1 cellular context compared by ENCODE assay signal in the genomic region with DNA sequence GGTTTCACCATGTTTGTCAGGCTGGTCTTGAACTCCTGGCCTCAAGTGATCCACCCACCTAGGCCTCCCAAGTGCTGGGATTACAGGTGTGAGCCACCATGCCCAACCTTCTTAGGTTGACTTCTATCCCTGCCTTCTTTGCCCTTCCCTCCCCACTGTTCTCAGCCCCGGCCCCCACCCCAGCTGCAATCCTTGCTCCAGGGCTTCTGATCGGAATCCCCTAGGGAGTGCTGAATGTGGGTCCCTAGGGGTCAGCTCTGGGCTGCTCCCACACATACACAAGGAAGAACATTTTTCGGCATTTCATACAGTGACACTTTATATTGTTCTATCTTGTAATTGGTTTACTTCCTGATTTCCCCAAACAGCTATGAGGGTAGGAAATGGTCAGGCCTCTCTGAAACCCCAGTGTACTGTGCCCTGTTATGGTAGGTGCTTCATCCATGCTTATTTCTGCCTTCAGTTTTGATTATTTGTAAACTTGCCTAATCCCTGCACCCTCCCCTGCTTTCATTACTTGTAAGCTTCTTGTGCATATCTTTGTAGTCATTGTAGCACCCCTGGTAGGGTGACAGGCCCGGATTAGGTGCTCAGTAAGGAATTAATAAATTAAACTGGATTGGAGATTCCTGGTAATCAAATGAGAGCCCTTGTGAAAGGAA.
TF ChIP-seq lines count a peak whose summit lies in the region.

No MANE protein-coding gene starts in this region.

TF ChIP-seq in GM12878, 131 proteins besides CTCF, POLR2A, EP300 and RAD21:
- TF ChIP-seq, protein P1, sequence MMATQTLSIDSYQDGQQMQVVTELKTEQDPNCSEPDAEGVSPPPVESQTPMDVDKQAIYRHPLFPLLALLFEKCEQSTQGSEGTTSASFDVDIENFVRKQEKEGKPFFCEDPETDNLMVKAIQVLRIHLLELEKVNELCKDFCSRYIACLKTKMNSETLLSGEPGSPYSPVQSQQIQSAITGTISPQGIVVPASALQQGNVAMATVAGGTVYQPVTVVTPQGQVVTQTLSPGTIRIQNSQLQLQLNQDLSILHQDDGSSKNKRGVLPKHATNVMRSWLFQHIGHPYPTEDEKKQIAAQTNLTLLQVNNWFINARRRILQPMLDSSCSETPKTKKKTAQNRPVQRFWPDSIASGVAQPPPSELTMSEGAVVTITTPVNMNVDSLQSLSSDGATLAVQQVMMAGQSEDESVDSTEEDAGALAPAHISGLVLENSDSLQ (IDR thresholded peaks at IDR 0.05) = no peak
- TF ChIP-seq, protein P2, sequence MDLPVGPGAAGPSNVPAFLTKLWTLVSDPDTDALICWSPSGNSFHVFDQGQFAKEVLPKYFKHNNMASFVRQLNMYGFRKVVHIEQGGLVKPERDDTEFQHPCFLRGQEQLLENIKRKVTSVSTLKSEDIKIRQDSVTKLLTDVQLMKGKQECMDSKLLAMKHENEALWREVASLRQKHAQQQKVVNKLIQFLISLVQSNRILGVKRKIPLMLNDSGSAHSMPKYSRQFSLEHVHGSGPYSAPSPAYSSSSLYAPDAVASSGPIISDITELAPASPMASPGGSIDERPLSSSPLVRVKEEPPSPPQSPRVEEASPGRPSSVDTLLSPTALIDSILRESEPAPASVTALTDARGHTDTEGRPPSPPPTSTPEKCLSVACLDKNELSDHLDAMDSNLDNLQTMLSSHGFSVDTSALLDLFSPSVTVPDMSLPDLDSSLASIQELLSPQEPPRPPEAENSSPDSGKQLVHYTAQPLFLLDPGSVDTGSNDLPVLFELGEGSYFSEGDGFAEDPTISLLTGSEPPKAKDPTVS (IDR thresholded peaks at IDR 0.05; ENCODE audit: low read depth, low read length) = no peak
- TF ChIP-seq, protein P3, sequence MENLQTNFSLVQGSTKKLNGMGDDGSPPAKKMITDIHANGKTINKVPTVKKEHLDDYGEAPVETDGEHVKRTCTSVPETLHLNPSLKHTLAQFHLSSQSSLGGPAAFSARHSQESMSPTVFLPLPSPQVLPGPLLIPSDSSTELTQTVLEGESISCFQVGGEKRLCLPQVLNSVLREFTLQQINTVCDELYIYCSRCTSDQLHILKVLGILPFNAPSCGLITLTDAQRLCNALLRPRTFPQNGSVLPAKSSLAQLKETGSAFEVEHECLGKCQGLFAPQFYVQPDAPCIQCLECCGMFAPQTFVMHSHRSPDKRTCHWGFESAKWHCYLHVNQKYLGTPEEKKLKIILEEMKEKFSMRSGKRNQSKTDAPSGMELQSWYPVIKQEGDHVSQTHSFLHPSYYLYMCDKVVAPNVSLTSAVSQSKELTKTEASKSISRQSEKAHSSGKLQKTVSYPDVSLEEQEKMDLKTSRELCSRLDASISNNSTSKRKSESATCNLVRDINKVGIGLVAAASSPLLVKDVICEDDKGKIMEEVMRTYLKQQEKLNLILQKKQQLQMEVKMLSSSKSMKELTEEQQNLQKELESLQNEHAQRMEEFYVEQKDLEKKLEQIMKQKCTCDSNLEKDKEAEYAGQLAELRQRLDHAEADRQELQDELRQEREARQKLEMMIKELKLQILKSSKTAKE (IDR thresholded peaks at IDR 0.05; ENCODE audit: low read depth, poor library complexity, severe bottlenecking) = no peak
- no peak for TF ChIP-seq HDAC6 (IDR thresholded peaks at IDR 0.05; ENCODE audit: unreplicated experiment)
- no peak for TF ChIP-seq SPI1 (IDR thresholded peaks at IDR 0.05; ENCODE audit: borderline replicate concordance, insufficient read depth, low read depth, low read length)
- TF ChIP-seq STAT3 (IDR thresholded peaks at IDR 0.05; ENCODE audit: low read depth, low read length) = no peak
- TF ChIP-seq ZNF207 (IDR thresholded peaks at IDR 0.05; ENCODE audit: borderline replicate concordance) = no peak
- no peak for TF ChIP-seq MXI1 (IDR thresholded peaks at IDR 0.05; ENCODE audit: low read depth, low read length)
- no peak for TF ChIP-seq EED (IDR thresholded peaks at IDR 0.05; ENCODE audit: low read depth)
- no peak for TF ChIP-seq CBX5 (IDR thresholded peaks at IDR 0.05; ENCODE audit: low read depth)
- TF ChIP-seq CREM (IDR thresholded peaks at IDR 0.05; ENCODE audit: low read depth) = no peak
- no peak for TF ChIP-seq BRCA1 (IDR thresholded peaks at IDR 0.05; ENCODE audit: low read depth, low read length)
- TF ChIP-seq POLR2AphosphoS2 (IDR thresholded peaks at IDR 0.05; ENCODE audit: low read depth, low read length) = no peak
- TF ChIP-seq, protein P4, sequence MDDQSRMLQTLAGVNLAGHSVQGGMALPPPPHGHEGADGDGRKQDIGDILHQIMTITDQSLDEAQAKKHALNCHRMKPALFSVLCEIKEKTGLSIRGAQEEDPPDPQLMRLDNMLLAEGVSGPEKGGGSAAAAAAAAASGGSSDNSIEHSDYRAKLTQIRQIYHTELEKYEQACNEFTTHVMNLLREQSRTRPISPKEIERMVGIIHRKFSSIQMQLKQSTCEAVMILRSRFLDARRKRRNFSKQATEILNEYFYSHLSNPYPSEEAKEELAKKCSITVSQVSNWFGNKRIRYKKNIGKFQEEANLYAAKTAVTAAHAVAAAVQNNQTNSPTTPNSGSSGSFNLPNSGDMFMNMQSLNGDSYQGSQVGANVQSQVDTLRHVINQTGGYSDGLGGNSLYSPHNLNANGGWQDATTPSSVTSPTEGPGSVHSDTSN (IDR thresholded peaks at IDR 0.05; ENCODE audit: insufficient replicate concordance, low read depth, low read length) = no peak
- TF ChIP-seq, protein P5, sequence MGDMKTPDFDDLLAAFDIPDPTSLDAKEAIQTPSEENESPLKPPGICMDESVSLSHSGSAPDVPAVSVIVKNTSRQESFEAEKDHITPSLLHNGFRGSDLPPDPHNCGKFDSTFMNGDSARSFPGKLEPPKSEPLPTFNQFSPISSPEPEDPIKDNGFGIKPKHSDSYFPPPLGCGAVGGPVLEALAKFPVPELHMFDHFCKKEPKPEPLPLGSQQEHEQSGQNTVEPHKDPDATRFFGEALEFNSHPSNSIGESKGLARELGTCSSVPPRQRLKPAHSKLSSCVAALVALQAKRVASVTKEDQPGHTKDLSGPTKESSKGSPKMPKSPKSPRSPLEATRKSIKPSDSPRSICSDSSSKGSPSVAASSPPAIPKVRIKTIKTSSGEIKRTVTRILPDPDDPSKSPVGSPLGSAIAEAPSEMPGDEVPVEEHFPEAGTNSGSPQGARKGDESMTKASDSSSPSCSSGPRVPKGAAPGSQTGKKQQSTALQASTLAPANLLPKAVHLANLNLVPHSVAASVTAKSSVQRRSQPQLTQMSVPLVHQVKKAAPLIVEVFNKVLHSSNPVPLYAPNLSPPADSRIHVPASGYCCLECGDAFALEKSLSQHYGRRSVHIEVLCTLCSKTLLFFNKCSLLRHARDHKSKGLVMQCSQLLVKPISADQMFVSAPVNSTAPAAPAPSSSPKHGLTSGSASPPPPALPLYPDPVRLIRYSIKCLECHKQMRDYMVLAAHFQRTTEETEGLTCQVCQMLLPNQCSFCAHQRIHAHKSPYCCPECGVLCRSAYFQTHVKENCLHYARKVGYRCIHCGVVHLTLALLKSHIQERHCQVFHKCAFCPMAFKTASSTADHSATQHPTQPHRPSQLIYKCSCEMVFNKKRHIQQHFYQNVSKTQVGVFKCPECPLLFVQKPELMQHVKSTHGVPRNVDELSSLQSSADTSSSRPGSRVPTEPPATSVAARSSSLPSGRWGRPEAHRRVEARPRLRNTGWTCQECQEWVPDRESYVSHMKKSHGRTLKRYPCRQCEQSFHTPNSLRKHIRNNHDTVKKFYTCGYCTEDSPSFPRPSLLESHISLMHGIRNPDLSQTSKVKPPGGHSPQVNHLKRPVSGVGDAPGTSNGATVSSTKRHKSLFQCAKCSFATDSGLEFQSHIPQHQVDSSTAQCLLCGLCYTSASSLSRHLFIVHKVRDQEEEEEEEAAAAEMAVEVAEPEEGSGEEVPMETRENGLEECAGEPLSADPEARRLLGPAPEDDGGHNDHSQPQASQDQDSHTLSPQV (IDR thresholded peaks at IDR 0.05) = no peak
- TF ChIP-seq ZZZ3 (IDR thresholded peaks at IDR 0.05; ENCODE audit: control insufficient read depth, insufficient read length, low read depth) = no peak
- TF ChIP-seq NR2C2 (IDR thresholded peaks at IDR 0.05; ENCODE audit: borderline replicate concordance, control insufficient read depth, insufficient read length, low read depth) = no peak
- TF ChIP-seq SIN3A (IDR thresholded peaks at IDR 0.05; ENCODE audit: low read depth, low read length) = no peak
- TF ChIP-seq, protein P6, sequence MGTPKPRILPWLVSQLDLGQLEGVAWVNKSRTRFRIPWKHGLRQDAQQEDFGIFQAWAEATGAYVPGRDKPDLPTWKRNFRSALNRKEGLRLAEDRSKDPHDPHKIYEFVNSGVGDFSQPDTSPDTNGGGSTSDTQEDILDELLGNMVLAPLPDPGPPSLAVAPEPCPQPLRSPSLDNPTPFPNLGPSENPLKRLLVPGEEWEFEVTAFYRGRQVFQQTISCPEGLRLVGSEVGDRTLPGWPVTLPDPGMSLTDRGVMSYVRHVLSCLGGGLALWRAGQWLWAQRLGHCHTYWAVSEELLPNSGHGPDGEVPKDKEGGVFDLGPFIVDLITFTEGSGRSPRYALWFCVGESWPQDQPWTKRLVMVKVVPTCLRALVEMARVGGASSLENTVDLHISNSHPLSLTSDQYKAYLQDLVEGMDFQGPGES (IDR thresholded peaks at IDR 0.05) = no peak
